Comparison of ENCODE assay signal across 17 cellular contexts in genomic region chr15:86653344-86654192, GRCh38.
DNase-seq lines count a peak whose midpoint lies in the region; ATAC-seq and TF ChIP-seq lines count a peak whose summit lies in the region.
"Had no signal": no experiment of that assay in that cellular context is flagged by ENCODE, and none has a peak within 500 bp of the region (broad histone marks: within the 10 kb centered on the region; RNA-seq: fewer than 3 reads in every experiment).

No MANE protein-coding gene starts in this region.

- H3K27ac ChIP-seq in neural progenitor cell = no peak overlapping the region
- H3K27ac ChIP-seq: SK-N-MC had no signal

- H3K27ac Mint-ChIP-seq in activated naive CD4-positive, alpha-beta T cell treated with anti-CD3 and anti-CD28 coated beads, Interleukin-2, amount 10 ng/mL, durations not matched to agents 7 days and 5 days = peak overlapping the region; percentile 80
- H3K27ac Mint-ChIP-seq in T-helper 1 cell treated with Interleukin-12 subunit alpha and Interleukin-12 subunit beta and Interleukin-4 antibody, amounts not matched to agents 30 μg/mL and 1 μg/mL, for 36 hours = peak overlapping the region; percentile 50
- H3K27ac Mint-ChIP-seq in central memory CD8-positive, alpha-beta T cell (ENCODE audit: low read depth) = peak overlapping the region; percentile 63
- no peak overlapping the region for H3K27ac Mint-ChIP-seq in neural progenitor cell

- H3K4me3 ChIP-seq in neural progenitor cell = no peak overlapping the region
- H3K4me3 ChIP-seq: SK-N-MC had no signal

- H3K4me1 ChIP-seq in neural progenitor cell = peaks cover 10% of the 10 kb centered on the region

- no peaks in the 10 kb centered on the region for H3K27me3 ChIP-seq in neural progenitor cell

- no peak overlapping the region for H2AFZ ChIP-seq in neural progenitor cell (replicated peaks)

- H3K79me2 ChIP-seq in neural progenitor cell (ENCODE audit: low read depth) = no peaks in the 10 kb centered on the region

- no peaks in the 10 kb centered on the region for H4K20me1 ChIP-seq in neural progenitor cell (ENCODE audit: low read depth)

- peaks cover 52% of the 10 kb centered on the region for H3K4me1 Mint-ChIP-seq in activated naive CD4-positive, alpha-beta T cell treated with anti-CD3 and anti-CD28 coated beads, Interleukin-2, amount 10 ng/mL, durations not matched to agents 7 days and 5 days
- H3K4me1 Mint-ChIP-seq in T-helper 1 cell treated with Interleukin-12 subunit alpha and Interleukin-12 subunit beta and Interleukin-4 antibody, amounts not matched to agents 30 μg/mL and 1 μg/mL, for 36 hours (ENCODE audit: low read depth) = peaks cover 23% of the 10 kb centered on the region
- H3K4me1 Mint-ChIP-seq in central memory CD8-positive, alpha-beta T cell = peaks cover 56% of the 10 kb centered on the region
- peaks cover 9% of the 10 kb centered on the region for H3K4me1 Mint-ChIP-seq in neural progenitor cell

- H3K27me3 Mint-ChIP-seq in activated naive CD4-positive, alpha-beta T cell treated with anti-CD3 and anti-CD28 coated beads, Interleukin-2, amount 10 ng/mL, durations not matched to agents 7 days and 5 days = no peaks in the 10 kb centered on the region
- peaks cover 5% of the 10 kb centered on the region for H3K27me3 Mint-ChIP-seq in T-helper 1 cell treated with Interleukin-12 subunit alpha and Interleukin-12 subunit beta and Interleukin-4 antibody, amounts not matched to agents 30 μg/mL and 1 μg/mL, for 36 hours (ENCODE audit: low read depth)
- no peaks in the 10 kb centered on the region for H3K27me3 Mint-ChIP-seq in central memory CD8-positive, alpha-beta T cell
- H3K27me3 Mint-ChIP-seq in neural progenitor cell (ENCODE audit: insufficient read depth, low read depth) = no peaks in the 10 kb centered on the region

- DNase-seq in activated naive CD4-positive, alpha-beta T cell treated with anti-CD3 and anti-CD28 coated beads, Interleukin-2, amount 10 ng/mL, durations not matched to agents 7 days and 5 days = no peak
- DNase-seq in activated naive CD4-positive, alpha-beta T cell treated with anti-CD3 and anti-CD28 coated beads, Interleukin-2, amount 50 U/mL, for 16 hours = no peak
- DNase-seq in central memory CD8-positive, alpha-beta T cell (ENCODE audit: low spot score in 2 of 2) = no peak
- no peak for DNase-seq in NOMO-1 treated with dmso at 0.1 percent for 144 hours (lab: John Stamatoyannopoulos, UW; ENCODE audit: unreplicated experiment)
- DNase-seq in neural progenitor cell (ENCODE audit: low spot score) = no peak
- DNase-seq in Right ventricle myocardium superior = no peak
- DNase-seq: activated CD8-positive, alpha-beta memory T cell treated with anti-CD3 and anti-CD28 coated beads, Interleukin-2, amount 50 U/mL, for 4 hours; amygdala; H7; midbrain; NCI-H1436 treated with DMSO at 0.1 percent for 48 hours; nucleus accumbens; stimulated activated CD4-positive, alpha-beta T cell treated with anti-CD3 and anti-CD28 coated beads, Interleukin-2, amount 100 ng/mL, for 24 hours had no signal

- H3K36me3 Mint-ChIP-seq in activated naive CD4-positive, alpha-beta T cell treated with anti-CD3 and anti-CD28 coated beads, Interleukin-2, amount 10 ng/mL, durations not matched to agents 7 days and 5 days = no peaks in the 10 kb centered on the region
- no peaks in the 10 kb centered on the region for H3K36me3 Mint-ChIP-seq in T-helper 1 cell treated with Interleukin-12 subunit alpha and Interleukin-12 subunit beta and Interleukin-4 antibody, amounts not matched to agents 30 μg/mL and 1 μg/mL, for 36 hours (ENCODE audit: low read depth)
- H3K36me3 Mint-ChIP-seq in central memory CD8-positive, alpha-beta T cell (ENCODE audit: insufficient read depth) = peaks cover 1% of the 10 kb centered on the region
- no peaks in the 10 kb centered on the region for H3K36me3 Mint-ChIP-seq in neural progenitor cell

- H3F3A ChIP-seq in neural progenitor cell (ENCODE audit: low read depth) = no peaks in the 10 kb centered on the region

- H3K9me3 ChIP-seq in neural progenitor cell (ENCODE audit: low read depth) = no peaks in the 10 kb centered on the region

- H3K4me3 Mint-ChIP-seq in activated naive CD4-positive, alpha-beta T cell treated with anti-CD3 and anti-CD28 coated beads, Interleukin-2, amount 10 ng/mL, durations not matched to agents 7 days and 5 days = peak overlapping the region; percentile 7
- H3K4me3 Mint-ChIP-seq in T-helper 1 cell treated with Interleukin-12 subunit alpha and Interleukin-12 subunit beta and Interleukin-4 antibody, amounts not matched to agents 30 μg/mL and 1 μg/mL, for 36 hours = peak overlapping the region; percentile 46
- H3K4me3 Mint-ChIP-seq in central memory CD8-positive, alpha-beta T cell = peak overlapping the region; percentile 69
- H3K4me3 Mint-ChIP-seq in neural progenitor cell = no peak overlapping the region

- CTCF ChIA-PET in activated naive CD4-positive, alpha-beta T cell treated with anti-CD3 and anti-CD28 coated beads, Interleukin-2, amount 10 ng/mL, durations not matched to agents 7 days and 5 days (lab: Charles Lee) = interaction anchor here (0.8 to 2.1 kb wide), 8 partner anchors 9 to 664 kb away, joined by 3 to 14 read pairs (median 4); no protein-coding TSS in a partner anchor

- H3K9me3 Mint-ChIP-seq in activated naive CD4-positive, alpha-beta T cell treated with anti-CD3 and anti-CD28 coated beads, Interleukin-2, amount 10 ng/mL, durations not matched to agents 7 days and 5 days = peaks cover 4% of the 10 kb centered on the region
- H3K9me3 Mint-ChIP-seq in T-helper 1 cell treated with Interleukin-12 subunit alpha and Interleukin-12 subunit beta and Interleukin-4 antibody, amounts not matched to agents 30 μg/mL and 1 μg/mL, for 36 hours = peaks cover 3% of the 10 kb centered on the region
- peaks cover 5% of the 10 kb centered on the region for H3K9me3 Mint-ChIP-seq in central memory CD8-positive, alpha-beta T cell
- no peaks in the 10 kb centered on the region for H3K9me3 Mint-ChIP-seq in neural progenitor cell

- intact Hi-C loops in Right ventricle myocardium superior (cut with DNase I) = no loop called here

- no peaks in the 10 kb centered on the region for H3K36me3 ChIP-seq in neural progenitor cell

- no peak overlapping the region for H3K9ac ChIP-seq in neural progenitor cell

- no peak overlapping the region for H3K4me2 ChIP-seq in neural progenitor cell

- ATAC-seq in central memory CD8-positive, alpha-beta T cell (replicated peaks; ENCODE audit: extremely low read depth, poor library complexity, severe bottlenecking) = peak; percentile 82
- ATAC-seq in HG02678 (IDR thresholded peaks at IDR 0.05; ENCODE audit: unreplicated experiment) (no peak), Right ventricle myocardium superior (ENCODE audit: poor library complexity) (no peak)
- ATAC-seq: sciatic nerve had no signal

- TF ChIP-seq CTCF in neural progenitor cell (IDR thresholded peaks at IDR 0.05) = no peak
